Comparison of ENCODE assay signal across 26 cellular contexts in the genomic region with DNA sequence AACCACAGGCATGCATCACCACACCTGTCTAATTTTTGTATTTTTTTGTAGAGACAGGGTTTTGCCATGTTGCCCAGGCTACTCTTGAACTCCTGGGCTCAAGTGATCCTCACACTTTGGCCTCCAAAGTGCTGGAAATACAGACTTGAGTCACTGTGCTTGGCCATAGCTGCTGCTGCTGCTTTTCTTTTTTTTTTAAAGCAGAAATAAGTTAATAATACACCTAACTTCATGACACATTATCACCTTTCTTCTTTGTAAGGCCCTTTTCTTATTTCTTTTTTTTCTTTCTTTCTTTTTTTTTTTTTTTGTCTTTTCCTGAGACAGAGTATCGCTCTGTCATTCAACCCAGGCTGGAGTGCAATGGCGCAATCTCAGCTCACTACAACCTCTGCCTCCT. TPM values are rescaled to one million over a fixed set of nuclear protein-coding genes. Genes with fewer than 3 reads are reported as not detected.
DNase-seq lines count a peak whose midpoint lies in the region; ATAC-seq and TF ChIP-seq lines count a peak whose summit lies in the region.
"Had no signal": no experiment of that assay in that cellular context is flagged by ENCODE, and none has a peak within 500 bp of the region (broad histone marks: within the 10 kb centered on the region; RNA-seq: fewer than 3 reads in every experiment).

No MANE protein-coding gene starts in this region.

- H3K27ac ChIP-seq in breast epithelium (no peak overlapping the region), RWPE2 (ENCODE audit: poor library complexity, severe bottlenecking) (peak overlapping the region; percentile 76), upper lobe of left lung (peak overlapping the region; percentile 41 to 76 (median 68))
- H3K27ac ChIP-seq: cardiac muscle cell, suprapubic skin, WERI-Rb-1 had no signal

- H3K4me1 Mint-ChIP-seq in MCF 10A (ENCODE audit: insufficient read depth, unreplicated experiment) = peaks cover 24% of the 10 kb centered on the region
- H3K4me1 Mint-ChIP-seq: nephron had no signal

- no peak overlapping the region for H3K4me3 Mint-ChIP-seq in MCF 10A (ENCODE audit: unreplicated experiment)
- H3K4me3 Mint-ChIP-seq: activated naive CD4-positive, alpha-beta T cell treated with anti-CD3 and anti-CD28 coated beads, Interleukin-2, amount 50 U/mL, for 24 hours; nephron had no signal

- BruUV-seq in MCF 10A (replicated peaks; lab: Mats Ljungman, UMichigan) = no TSS peak

- H3K36me3 ChIP-seq in breast epithelium = no peaks in the 10 kb centered on the region
- H3K36me3 ChIP-seq in RWPE2 (ENCODE audit: low read depth) = peaks cover 38% of the 10 kb centered on the region
- H3K36me3 ChIP-seq in upper lobe of left lung = peaks cover 5 to 81% (median 60%) of the 10 kb centered on the region in 4 donors
- H3K36me3 ChIP-seq: cardiac muscle cell had no signal

- peaks cover 16% of the 10 kb centered on the region for H3K36me3 Mint-ChIP-seq in MCF 10A (ENCODE audit: insufficient read depth, unreplicated experiment)

- H3K9me3 ChIP-seq in breast epithelium (no peaks in the 10 kb centered on the region), RWPE2 (ENCODE audit: severe bottlenecking) (no peaks in the 10 kb centered on the region), upper lobe of left lung (no peaks in the 10 kb centered on the region)
- H3K9me3 ChIP-seq: suprapubic skin had no signal

- WGBS in upper lobe of left lung, 2 donors = 89 to 97% methylated on average over 2 of the region's 2 CpGs

- H3K27me3 Mint-ChIP-seq in MCF 10A (ENCODE audit: insufficient read depth, unreplicated experiment) = no peaks in the 10 kb centered on the region
- H3K27me3 Mint-ChIP-seq: activated naive CD4-positive, alpha-beta T cell treated with anti-CD3 and anti-CD28 coated beads, Interleukin-2, amount 50 U/mL, for 24 hours had no signal

- TF ChIP-seq CTCF in MCF 10A (IDR thresholded peaks at IDR 0.05; ENCODE audit: unreplicated experiment) = no peak
- no peak for TF ChIP-seq CTCF in breast epithelium (IDR thresholded peaks at IDR 0.05)
- no peak for TF ChIP-seq CTCF in RWPE2 (IDR thresholded peaks at IDR 0.05; ENCODE audit: poor library complexity, severe bottlenecking)
- TF ChIP-seq CTCF in upper lobe of left lung (IDR thresholded peaks at IDR 0.05) = no peak

- intact Hi-C loops in MCF 10A (cut with micrococcal nuclease) = no loop called here
- intact Hi-C loops in breast epithelium (cut with DNase I; ENCODE audit: low total_unique reads) = no loop called here

- H3K27me3 ChIP-seq in breast epithelium (no peaks in the 10 kb centered on the region), RWPE2 (ENCODE audit: insufficient read depth, poor library complexity, severe bottlenecking) (no peaks in the 10 kb centered on the region), upper lobe of left lung (no peaks in the 10 kb centered on the region)
- H3K27me3 ChIP-seq: cardiac muscle cell, suprapubic skin had no signal

- TF ChIP-seq EP300 in upper lobe of left lung (IDR thresholded peaks at IDR 0.05) = no peak

- CTCF ChIA-PET in MCF 10A (lab: Yijun Ruan, JAX) = interaction anchor here (0.5 to 1.3 kb wide), 2 partner anchors 14 to 125 kb away, joined by 3 to 6 read pairs; no protein-coding TSS in a partner anchor

- TF ChIP-seq POLR2A in breast epithelium (IDR thresholded peaks at IDR 0.05) (no peak), upper lobe of left lung (IDR thresholded peaks at IDR 0.05) (no peak)

- DNase-seq in MCF 10A (ENCODE audit: unreplicated experiment) (no peak), breast epithelium (ENCODE audit: low spot score in 2 of 2) (no peak), RWPE2 (ENCODE audit: low spot score) (no peak), kidney glomerular epithelial cell (lab: John Stamatoyannopoulos, UW) (peak; percentile 56), upper lobe of left lung (no peak), iPS-NIHi7 (ENCODE audit: extremely low spot score) (no peak), NCI-H1105 (lab: John Stamatoyannopoulos, UW) (no peak)
- DNase-seq: activated CD4-positive, alpha-beta T cell treated with anti-CD3 and anti-CD28 coated beads for 4 hours; activated T-cell treated with anti-CD3 and anti-CD28 coated beads for 4 hours; effector CD8-positive, alpha-beta T cell; erythroblast; head of caudate nucleus; KBM-7; NCI-H1417; NCI-H2029 treated with DMSO at 0.1 percent for 48 hours; NCI-H526; NK-92 treated with Interleukin-12 subunit alpha and Interleukin-12 subunit beta, amount 100 ng/mL, for 24 hours; stimulated activated naive CD4-positive, alpha-beta T cell treated with Interleukin-2 at 50 U/mL for 16 hours; WERI-Rb-1 had no signal

- H3K27ac Mint-ChIP-seq in MCF 10A (ENCODE audit: low read depth, unreplicated experiment) = peak overlapping the region; percentile 6

- POLR2A ChIA-PET in MCF 10A (lab: Yijun Ruan, JAX) = interaction anchor here (0.9 to 1.5 kb wide), 5 partner anchors 18 to 167 kb away, joined by 3 to 4 read pairs (median 3); partner anchors contain the start of gene BLVRB

- H3K4me3 ChIP-seq in breast epithelium (no peak overlapping the region), RWPE2 (ENCODE audit: severe bottlenecking) (no peak overlapping the region), upper lobe of left lung (no peak overlapping the region)
- H3K4me3 ChIP-seq: cardiac muscle cell, skin epidermis, suprapubic skin had no signal

- no peaks in the 10 kb centered on the region for H3K9me3 Mint-ChIP-seq in MCF 10A (ENCODE audit: unreplicated experiment)
- H3K9me3 Mint-ChIP-seq: activated naive CD4-positive, alpha-beta T cell treated with anti-CD3 and anti-CD28 coated beads, Interleukin-2, amount 50 U/mL, for 24 hours; activated T-helper 2 cell treated with anti-CD3 and anti-CD28 coated beads, Interferon-gamma antibody, Interleukin-2, Interleukin-4, amounts not matched to agents 10 μg/mL and 5 μg/mL and 100 μg/mL, durations not matched to agents 14 hours and 24 hours and 36 hours; nephron had no signal

- ATAC-seq in RWPE2 (ENCODE audit: low read depth) = no peak
- no peak for ATAC-seq in upper lobe of left lung (ENCODE audit: low FRiP score in 2 of 2)
- ATAC-seq in HG03460 (IDR thresholded peaks at IDR 0.05; ENCODE audit: unreplicated experiment) = no peak

- H3K4me1 ChIP-seq in breast epithelium (no peaks in the 10 kb centered on the region), RWPE2 (ENCODE audit: insufficient read depth, poor library complexity, severe bottlenecking) (peaks cover 11% of the 10 kb centered on the region), upper lobe of left lung (no peaks in the 10 kb centered on the region)
- H3K4me1 ChIP-seq: suprapubic skin had no signal

RNA-seq across cellular contexts. Expression of gene SHKBP1, which starts 8.6 kb away (rescaled TPM):
- total RNA-seq in MCF 10A (2022) = 41.5 and 44.0 TPM in 2 replicates
- 10 to 100 TPM; 25.8 to 42.9 (median 34.1) TPM for total RNA-seq in breast epithelium
- 100 to 1,000 TPM in 2 of 6 donors, 10 to 100 TPM in 4; 60.6 to 232 (median 90.2) TPM for total RNA-seq in upper lobe of left lung

RNA-seq across cellular contexts. Expression of gene LTBP4, which starts 15.9 kb away (rescaled TPM):
- total RNA-seq in MCF 10A (2022) = 76.4 and 103 TPM in 2 replicates
- total RNA-seq in breast epithelium = 100 to 1,000 TPM in 1 of 3 donors, 10 to 100 TPM in 2; 52.7 to 130 (median 89.1) TPM
- total RNA-seq in upper lobe of left lung = 100 to 1,000 TPM; 125 to 541 (median 401) TPM

Comparison
In these comparisons a context has a peak if more than half of its experiments do, and no peak if none do; other contexts are left out.
1. H3K27ac ChIP-seq: peak in RWPE2 (single experiment) and upper lobe of left lung (4 of 4); none in breast epithelium (0 of 2).